Comparison of ENCODE assay signal across 28 cellular contexts in the genomic region with DNA sequence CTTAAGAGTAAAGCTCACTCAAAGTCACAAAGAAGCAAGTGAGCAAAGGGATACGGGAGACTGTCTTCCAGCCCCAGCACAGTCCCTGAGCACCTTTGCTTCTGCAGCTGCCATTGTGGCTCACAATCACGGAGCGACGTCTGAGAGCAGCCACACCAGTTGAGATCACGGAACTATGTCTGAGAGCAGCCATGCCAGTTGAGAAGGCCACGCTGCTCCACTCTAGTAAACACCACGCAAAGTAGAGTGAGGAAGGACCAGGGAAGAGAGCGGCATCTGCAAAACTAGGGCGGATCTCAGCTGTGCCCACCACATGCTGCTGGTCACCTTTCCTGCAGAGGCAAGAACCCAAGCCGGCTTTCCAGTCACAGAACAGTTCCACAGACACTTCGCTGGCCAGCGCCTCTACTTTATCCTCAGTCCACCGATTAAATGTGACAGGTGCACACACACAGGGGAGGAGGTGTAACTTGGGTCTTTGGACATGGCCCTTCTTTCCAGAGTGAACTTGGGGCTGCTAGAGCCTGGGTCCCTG.
DNase-seq lines count a peak whose midpoint lies in the region; ATAC-seq, FAIRE-seq and TF ChIP-seq lines count a peak whose summit lies in the region.
"Had no signal": no experiment of that assay in that cellular context is flagged by ENCODE, and none has a peak within 500 bp of the region (broad histone marks: within the 10 kb centered on the region; RNA-seq: fewer than 3 reads in every experiment).

No MANE protein-coding gene starts in this region.

- H3K23me2 ChIP-seq in H1 (ENCODE audit: low read depth, low read length) = no peaks in the 10 kb centered on the region

- DNase-seq in activated CD4-positive, alpha-beta T cell treated with anti-CD3 and anti-CD28 coated beads, Interleukin-2, amount 10 ng/mL, durations not matched to agents 24 days and 14 days = peak; percentile 41
- DNase-seq in activated CD4-positive, alpha-beta T cell treated with anti-CD3 and anti-CD28 coated beads for 4 hours = no peak
- DNase-seq in H1 (ENCODE audit: low read depth in 1 of 2, low spot score in 2 of 2) = no peak
- no peak for DNase-seq in neural crest cell (ENCODE audit: low read depth, low spot score)
- no peak for DNase-seq in NCI-H510A (lab: John Stamatoyannopoulos, UW)
- DNase-seq in sciatic nerve (ENCODE audit: low spot score) = no peak
- no peak for DNase-seq in stimulated activated CD4-positive, alpha-beta T cell treated with anti-CD3 and anti-CD28 coated beads, Interleukin-1b, Interleukin-23, amount 100 ng/mL, for 48 hours
- DNase-seq: DMS 273 treated with DMSO at 0.1 percent for 48 hours, DMS79, EL, GDM1, NCI-H1694 treated with DMSO at 0.1 percent for 48 hours, NCI-H2081, NCI-H2227 treated with DMSO at 0.1 percent for 48 hours, NCI-H69, Right ventricle myocardium superior had no signal

- H2BK12ac ChIP-seq in H1 (ENCODE audit: low read depth, low read length) = peak overlapping the region; percentile 75; the same call in 1 of the 2 replicates

- no peaks in the 10 kb centered on the region for H3K27me3 Mint-ChIP-seq in activated CD4-positive, alpha-beta T cell treated with anti-CD3 and anti-CD28 coated beads, Interleukin-2, amount 10 ng/mL, durations not matched to agents 24 days and 14 days
- peaks cover 23% of the 10 kb centered on the region for H3K27me3 Mint-ChIP-seq in neural crest cell (ENCODE audit: low read depth)
- H3K27me3 Mint-ChIP-seq: IgD-negative memory B cell had no signal

- H2BK20ac ChIP-seq in H1 (ENCODE audit: low read length) = no peak overlapping the region

- H3K36me3 ChIP-seq in H1 (ENCODE audit: control insufficient read depth in 2 of 4, insufficient read depth in 4 of 4, low read length in 3 of 4) = no peaks in the 10 kb centered on the region
- H3K36me3 ChIP-seq: SJSA1 had no signal

- H3K79me1 ChIP-seq in H1 (ENCODE audit: low read depth, low read length) = no peaks in the 10 kb centered on the region

- H3K4me3 ChIP-seq in H1 (ENCODE audit: extremely low read depth in 1 of 4, insufficient read depth in 2 of 4, low read depth in 3 of 4, low read length in 4 of 4) = no peak overlapping the region
- H3K4me3 ChIP-seq: GM12878, SJSA1 had no signal

- no peaks in the 10 kb centered on the region for H4K20me1 ChIP-seq in H1 (replicated peaks in 1 of 2; ENCODE audit: control insufficient read depth in 1 of 2, insufficient read depth in 2 of 2, low read length in 2 of 2)

- no peaks in the 10 kb centered on the region; a peak in 2 of 7 replicates for H3K27me3 ChIP-seq in H1 (replicated peaks in 1 of 4; ENCODE audit: control insufficient read depth in 3 of 4, extremely low read depth in 1 of 4, insufficient read depth in 3 of 4, low read length in 3 of 4)
- H3K27me3 ChIP-seq: SJSA1 had no signal

- no peak overlapping the region for H2BK5ac ChIP-seq in H1 (ENCODE audit: low read depth, low read length)

- no peak overlapping the region for H3K4ac ChIP-seq in H1 (replicated peaks; ENCODE audit: insufficient read length, low read depth, low read length)

- H2AFZ ChIP-seq in H1 (ENCODE audit: low read length) = no peak overlapping the region

- no peak overlapping the region for H2BK120ac ChIP-seq in H1 (replicated peaks; ENCODE audit: low read depth, low read length)

- no peaks in the 10 kb centered on the region for H3K79me2 ChIP-seq in H1 (ENCODE audit: control insufficient read depth in 1 of 2, insufficient read depth in 2 of 2, low read length in 2 of 2)

- no peaks in the 10 kb centered on the region for H3K36me3 Mint-ChIP-seq in activated CD4-positive, alpha-beta T cell treated with anti-CD3 and anti-CD28 coated beads, Interleukin-2, amount 10 ng/mL, durations not matched to agents 24 days and 14 days (ENCODE audit: low read depth)
- no peaks in the 10 kb centered on the region for H3K36me3 Mint-ChIP-seq in neural crest cell (ENCODE audit: low read depth)
- H3K36me3 Mint-ChIP-seq: CD8-positive, alpha-beta T cell; IgD-negative memory B cell had no signal

- H3K23ac ChIP-seq in H1 (ENCODE audit: insufficient read length) = no peak overlapping the region

- 0 out of 2 replicates have a peak overlapping the region, but pooled peaks have one; percentile 65 for H2AK5ac ChIP-seq in H1 (ENCODE audit: low read depth, low read length)

- no peaks in the 10 kb centered on the region for H3K9me3 ChIP-seq in H1 (ENCODE audit: insufficient read depth in 2 of 2, low read depth in 1 of 2, low read length in 1 of 2)
- H3K9me3 ChIP-seq: Caco-2 had no signal

- H4K8ac ChIP-seq in H1 (ENCODE audit: extremely low read depth, insufficient read depth, low read length) = 0 out of 2 replicates have a peak overlapping the region, but pooled peaks have one; percentile 23

- H3K4me1 Mint-ChIP-seq in activated CD4-positive, alpha-beta T cell treated with anti-CD3 and anti-CD28 coated beads, Interleukin-2, amount 10 ng/mL, durations not matched to agents 24 days and 14 days = no peaks in the 10 kb centered on the region
- H3K4me1 Mint-ChIP-seq in neural crest cell = peaks cover 47% of the 10 kb centered on the region
- H3K4me1 Mint-ChIP-seq: B cell, IgD-negative memory B cell had no signal

- peaks cover 0 to 6% (median 4%) of the 10 kb centered on the region in 4 experiments; a peak in 4 of 7 replicates for H3K4me1 ChIP-seq in H1 (replicated peaks in 1 of 4; ENCODE audit: control insufficient read depth in 3 of 4, insufficient read depth in 4 of 4, low read length in 3 of 4)
- H3K4me1 ChIP-seq: Caco-2, SJSA1 had no signal

- H3K4me2 ChIP-seq in H1 (ENCODE audit: insufficient read depth in 1 of 2, low read depth in 2 of 2, low read length in 2 of 2) = no peak overlapping the region
- H3K4me2 ChIP-seq: KMS-11 had no signal

- H4K5ac ChIP-seq in H1 (ENCODE audit: insufficient read length, low read depth, low read length) = no peak overlapping the region

- no peak overlapping the region for H3K27ac ChIP-seq in H1 (ENCODE audit: low read depth, low read length)
- H3K27ac ChIP-seq: 22Rv1, C4-2B, KMS-11, SJSA1 had no signal

- no peak for FAIRE-seq in H1 (lab: Jason Lieb, UNC)
- FAIRE-seq: GM12878, GM19239, H54, HTR-8/SVneo had no signal

- ATAC-seq in sciatic nerve = no peak
- ATAC-seq: CD8-positive, alpha-beta T cell; GM12878 had no signal

- intact Hi-C loops in activated CD4-positive, alpha-beta T cell treated with anti-CD3 and anti-CD28 coated beads, Interleukin-2, amount 10 ng/mL, durations not matched to agents 24 days and 14 days (cut with micrococcal nuclease) = no loop called here
- intact Hi-C loops in sciatic nerve (cut with DNase I) = no loop called here

- no peak overlapping the region for H3K14ac ChIP-seq in H1 (ENCODE audit: insufficient read length)

- POLR2A ChIA-PET in H1 (lab: Charles Lee; ENCODE audit: partially characterized antibody) = no interaction called here

- no peak for TF ChIP-seq EP300 in H1 (IDR thresholded peaks at IDR 0.05; ENCODE audit: borderline replicate concordance in 1 of 2, low read depth in 2 of 2, low read length in 2 of 2)

- TF ChIP-seq POLR2A in H1 (IDR thresholded peaks at IDR 0.05; ENCODE audit: control extremely low read depth in 1 of 2, low read depth in 2 of 2, low read length in 2 of 2) = no peak

- no peak for TF ChIP-seq CTCF in H1 (IDR thresholded peaks at IDR 0.05; ENCODE audit: control extremely low read depth in 1 of 3, insufficient read depth in 1 of 3, low read depth in 1 of 3, low read length in 3 of 3)
- no peak for TF ChIP-seq CTCF in neural crest cell (conservative IDR thresholded peaks at IDR 0.05)

- H3K18ac ChIP-seq in H1 (ENCODE audit: extremely low read depth, low read length) = no peak overlapping the region; the same call in 1 of the 2 replicates

- CTCF ChIA-PET in H1 (lab: Charles Lee; ENCODE audit: partially characterized antibody) = interaction anchor here (0.9 to 2.5 kb wide), 8 partner anchors 10 to 479 kb away, joined by 3 to 5 read pairs (median 4); no protein-coding TSS in a partner anchor

- 82% methylated on average over 13 of the region's 13 CpGs; no CpG with 5 or more reads in 1 of the 2 experiments for WGBS in H1 (ENCODE audit: extremely low coverage in 1 of 2, insufficient coverage in 1 of 2, insufficient read length in 1 of 2, insufficient replicate concordance in 2 of 2, low coverage in 1 of 2, low lambda C conversion rate in 2 of 2, missing lambda C conversion rate in 1 of 2), 2 experiments

- no peaks in the 10 kb centered on the region for H3K9me3 Mint-ChIP-seq in activated CD4-positive, alpha-beta T cell treated with anti-CD3 and anti-CD28 coated beads, Interleukin-2, amount 10 ng/mL, durations not matched to agents 24 days and 14 days
- no peaks in the 10 kb centered on the region for H3K9me3 Mint-ChIP-seq in neural crest cell
- H3K9me3 Mint-ChIP-seq: CD8-positive, alpha-beta T cell had no signal

- no peak overlapping the region for H3K9ac ChIP-seq in H1 (replicated peaks in 1 of 4; ENCODE audit: extremely low read depth in 1 of 4, low read depth in 3 of 4, low read length in 3 of 4)
- H3K9ac ChIP-seq: KMS-11 had no signal

- H3K4me3 Mint-ChIP-seq in activated CD4-positive, alpha-beta T cell treated with anti-CD3 and anti-CD28 coated beads, Interleukin-2, amount 10 ng/mL, durations not matched to agents 24 days and 14 days = no peak overlapping the region
- no peak overlapping the region for H3K4me3 Mint-ChIP-seq in neural crest cell
- H3K4me3 Mint-ChIP-seq: B cell; CD8-positive, alpha-beta T cell; IgD-negative memory B cell had no signal

- H2BK15ac ChIP-seq in H1 (ENCODE audit: low read length) = peak overlapping the region; percentile 92; the same call in 1 of the 2 replicates

- TF ChIP-seq RAD21 in H1 (IDR thresholded peaks at IDR 0.05 in 1 of 2, conservative IDR thresholded peaks at IDR 0.05 in 1 of 2; ENCODE audit: low read depth in 2 of 2, low read length in 2 of 2) = no peak

- no peak overlapping the region for H3K27ac Mint-ChIP-seq in activated CD4-positive, alpha-beta T cell treated with anti-CD3 and anti-CD28 coated beads, Interleukin-2, amount 10 ng/mL, durations not matched to agents 24 days and 14 days
- peak overlapping the region; percentile 78 for H3K27ac Mint-ChIP-seq in neural crest cell (ENCODE audit: unreplicated experiment)
- H3K27ac Mint-ChIP-seq: B cell; CD8-positive, alpha-beta T cell; IgD-negative memory B cell had no signal

- no peak overlapping the region for H3K56ac ChIP-seq in H1 (replicated peaks; ENCODE audit: insufficient read length, low read depth, low read length)

- no peak overlapping the region for H4K91ac ChIP-seq in H1 (replicated peaks; ENCODE audit: insufficient read length, low read length)

TF ChIP-seq in H1, 55 proteins besides CTCF, POLR2A, EP300 and RAD21 (continues in another document):
- no peak for TF ChIP-seq RFX5 (IDR thresholded peaks at IDR 0.05; ENCODE audit: borderline replicate concordance, low read depth, low read length)
